Comparison of ENCODE assay signal across 8 cellular contexts in the genomic region with DNA sequence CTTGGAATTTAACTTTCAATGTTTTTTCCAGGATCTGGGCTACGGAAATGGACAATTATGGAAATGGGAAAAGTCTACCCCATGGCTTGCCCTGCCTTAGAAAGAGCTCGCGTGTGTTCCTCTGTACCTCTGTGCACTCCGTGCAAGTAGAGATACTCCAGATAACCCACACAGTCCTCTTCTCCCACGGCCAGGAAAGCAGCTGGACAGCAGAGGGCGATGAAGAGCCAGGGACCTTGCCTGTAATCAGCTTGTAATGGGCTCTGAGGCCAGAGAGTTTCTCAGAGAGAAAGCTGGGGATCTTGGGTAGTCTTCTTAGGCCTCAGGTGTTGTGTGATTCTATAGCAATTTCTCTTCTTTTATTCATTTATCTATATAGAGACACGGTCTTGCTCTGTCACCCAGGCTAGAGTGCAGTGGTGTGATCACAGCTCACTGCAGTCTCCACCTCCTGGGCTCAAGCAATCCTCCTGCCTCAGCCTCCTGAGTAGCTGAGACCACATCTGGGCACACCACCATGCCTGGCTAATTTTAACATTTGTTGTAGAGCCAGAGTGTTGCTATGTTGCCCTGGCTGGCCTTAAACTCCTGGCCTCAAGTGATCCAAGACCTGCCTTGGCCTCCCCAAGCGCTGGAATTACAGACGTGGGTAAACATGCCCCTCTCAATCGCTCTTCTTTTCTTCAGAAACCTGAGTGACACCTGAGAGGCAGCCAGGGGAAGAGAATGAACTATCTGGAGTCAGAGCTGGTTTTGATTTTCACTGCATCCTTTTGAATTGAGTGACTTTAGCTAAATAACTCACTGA.
DNase-seq lines count a peak whose midpoint lies in the region; ATAC-seq and TF ChIP-seq lines count a peak whose summit lies in the region.

No MANE protein-coding gene starts in this region.

- POLR2A ChIA-PET in HEK293 (lab: Yijun Ruan, JAX) = interaction anchor here (0.6 to 2.8 kb wide), 6 partner anchors 16 to 254 kb away, joined by 3 to 45 read pairs (median 3); no protein-coding TSS in a partner anchor

- ATAC-seq in HG03442 (IDR thresholded peaks at IDR 0.05; ENCODE audit: unreplicated experiment) = no peak

- TF ChIP-seq CTCF in AG09309 (IDR thresholded peaks at IDR 0.05; ENCODE audit: control insufficient read depth, insufficient read depth, low read depth, low read length, missing control alignments) (peak; percentile 98), HEK293 (tag by site-specific recombination; IDR thresholded peaks at IDR 0.05) (peak; percentile 73; the same call in 1 of the 2 replicates)

- peaks cover 10% of the 10 kb centered on the region for H3K4me1 ChIP-seq in HEK293 (ENCODE audit: control insufficient read depth, insufficient read depth, low read length)

- H3K27ac ChIP-seq in HEK293 (ENCODE audit: extremely low read depth, low read depth, low read length) = peak overlapping the region; percentile 53

- no peaks in the 10 kb centered on the region for H3K9me3 ChIP-seq in HEK293 (ENCODE audit: control insufficient read depth, insufficient read depth, low read depth, low read length)

- H3K4me3 ChIP-seq in AG09309 (ENCODE audit: control insufficient read depth, low read depth, low read length) (no peak overlapping the region), HEK293 (ENCODE audit: low read depth, low read length) (no peak overlapping the region)

- CTCF ChIA-PET in HEK293 (lab: Yijun Ruan, JAX) = interaction anchor here (0.6 to 11.1 kb wide), 44 partner anchors 12 to 846 kb away, joined by 3 to 324 read pairs (median 5); a partner anchor contains a TSS

- no peaks in the 10 kb centered on the region for H3K36me3 ChIP-seq in HEK293 (ENCODE audit: control insufficient read depth in 2 of 2, insufficient read depth in 1 of 2, low read length in 2 of 2)

- DNase-seq in AG09309 (ENCODE audit: low read depth) (peak; percentile 45), NCI-H510A (lab: John Stamatoyannopoulos, UW) (peak; percentile 77), cerebellar cortex (ENCODE audit: low spot score) (peak; percentile 96), left kidney (ENCODE audit: low read depth, low spot score) (peak; percentile 95)
- DNase-seq in activated CD4-positive, CD25-positive, alpha-beta regulatory T cell treated with anti-CD3 and anti-CD28 coated beads, Interleukin-2, amount 50 U/mL, for 72 hours = peak; percentile 81
- peak; percentile 88 for DNase-seq in stimulated activated CD4-positive, alpha-beta T cell treated with anti-CD3 and anti-CD28 coated beads, Interleukin-4, amount 100 ng/mL, for 24 hours

TF ChIP-seq in HEK293, 187 proteins besides CTCF, POLR2A, EP300 and RAD21:
- TF ChIP-seq ZFHX2 (tag by site-specific recombination; conservative IDR thresholded peaks at IDR 0.05) (peak; percentile 65), EGR2 (tag by site-specific recombination; IDR thresholded peaks at IDR 0.05; ENCODE audit: low read depth) (0 out of 2 replicates have a peak, but pooled peaks have one; percentile 24), ZNF341 (tag by site-specific recombination; IDR thresholded peaks at IDR 0.05; ENCODE audit: low read depth) (no peak), ZBTB8A (tag by site-specific recombination; IDR thresholded peaks at IDR 0.05) (0 out of 2 replicates have a peak, but pooled peaks have one; percentile 24), ZNF76 (tag by site-specific recombination; IDR thresholded peaks at IDR 0.05; ENCODE audit: borderline replicate concordance, low read depth) (0 out of 2 replicates have a peak, but pooled peaks have one; percentile 44), ZSCAN30 (tag by site-specific recombination; IDR thresholded peaks at IDR 0.05) (0 out of 2 replicates have a peak, but pooled peaks have one; percentile 61), ZNF660 (tag by site-specific recombination; IDR thresholded peaks at IDR 0.05) (peak; percentile 81), ZBTB17 (tag by site-specific recombination; IDR thresholded peaks at IDR 0.05) (peak; percentile 79), ZNF394 (tag by site-specific recombination; IDR thresholded peaks at IDR 0.05; ENCODE audit: borderline replicate concordance) (peak; percentile 79), ZNF654 (tag by site-specific recombination; IDR thresholded peaks at IDR 0.05; ENCODE audit: low read depth) (peak; percentile 89), KLF10 (tag by site-specific recombination; IDR thresholded peaks at IDR 0.05) (0 out of 2 replicates have a peak, but pooled peaks have one; percentile 29), ZNF324 (tag by site-specific recombination; IDR thresholded peaks at IDR 0.05) (no peak), ZBTB1 (tag by site-specific recombination; IDR thresholded peaks at IDR 0.05) (no peak)
- TF ChIP-seq, protein P1, sequence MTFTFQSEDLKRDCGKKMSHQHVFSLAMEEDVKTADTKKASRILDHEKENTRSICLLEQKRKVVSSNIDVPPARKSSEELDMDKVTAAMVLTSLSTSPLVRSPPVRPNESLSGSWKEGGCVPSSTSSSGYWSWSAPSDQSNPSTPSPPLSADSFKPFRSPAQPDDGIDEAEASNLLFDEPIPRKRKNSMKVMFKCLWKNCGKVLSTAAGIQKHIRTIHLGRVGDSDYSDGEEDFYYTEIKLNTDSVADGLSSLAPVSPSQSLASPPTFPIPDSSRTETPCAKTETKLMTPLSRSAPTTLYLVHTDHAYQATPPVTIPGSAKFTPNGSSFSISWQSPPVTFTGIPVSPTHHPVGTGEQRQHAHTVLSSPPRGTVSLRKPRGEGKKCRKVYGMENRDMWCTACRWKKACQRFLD (tag by site-specific recombination; IDR thresholded peaks at IDR 0.05) = no peak

Comparison
In these comparisons a context has a peak if more than half of its experiments do, and no peak if none do; other contexts are left out.
1. DNase-seq: peak in every context shown above with its lines; median percentile 96 in cerebellar cortex; 95 in left kidney; 88 in stimulated activated CD4-positive, alpha-beta T cell treated with anti-CD3 and anti-CD28 coated beads, Interleukin-4, amount 100 ng/mL, for 24 hours; 81 in activated CD4-positive, CD25-positive, alpha-beta regulatory T cell treated with anti-CD3 and anti-CD28 coated beads, Interleukin-2, amount 50 U/mL, for 72 hours; 77 in NCI-H510A; 45 in AG09309.